In the genomic region with DNA sequence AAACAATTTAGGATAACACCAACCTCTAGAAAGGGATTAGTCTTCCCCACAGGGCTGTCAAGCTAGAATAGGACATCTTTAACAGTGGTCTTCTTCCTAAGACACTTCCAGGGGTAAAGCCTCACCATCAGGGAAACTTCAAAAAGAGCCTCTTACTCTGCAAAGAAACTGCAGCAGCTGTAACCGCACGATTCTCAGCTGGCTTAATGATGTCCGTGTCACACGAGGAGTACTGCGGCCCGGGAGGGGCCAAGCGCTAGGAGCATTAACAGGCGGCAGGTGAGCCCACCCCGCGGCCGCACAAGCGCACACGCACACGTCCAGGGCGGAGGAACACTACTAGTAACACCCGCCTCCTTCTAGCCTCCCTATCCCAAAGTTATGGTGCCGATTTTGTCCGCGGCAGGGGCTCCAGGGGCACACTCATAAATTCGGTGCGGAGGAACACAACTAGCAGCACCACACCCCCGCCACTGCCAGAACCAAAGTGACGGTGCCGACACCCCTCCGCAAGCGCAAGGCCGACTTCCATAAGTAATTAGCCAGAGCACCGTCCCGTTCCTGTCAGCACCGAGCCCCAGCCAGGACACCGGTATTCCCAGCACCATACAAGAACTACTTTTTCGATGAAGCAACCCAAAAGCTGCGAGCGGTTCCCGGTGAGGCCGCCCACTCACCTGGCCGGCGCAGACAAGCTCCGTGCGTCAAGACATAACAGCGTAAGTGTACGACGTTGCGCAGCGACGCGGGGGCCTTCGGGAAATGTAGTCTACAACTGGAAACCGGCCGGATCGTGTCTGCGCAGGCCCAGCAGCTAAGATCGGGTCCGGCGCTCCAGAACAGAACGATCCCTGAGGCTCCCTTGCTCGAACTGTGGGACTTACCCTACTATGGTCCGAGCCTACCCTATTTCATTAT, we compare ENCODE assay signal across 8 cellular contexts. TPM values are rescaled to one million over a fixed set of nuclear protein-coding genes. Genes with fewer than 3 reads are reported as not detected.
DNase-seq lines count a peak whose midpoint lies in the region; ATAC-seq, FAIRE-seq and TF ChIP-seq lines count a peak whose summit lies in the region.

Gene ZNF540 (plus strand): TSS at position 813 of the 918 bp plus-strand sequence. CDS start 3,572 bp downstream, outside the sequence.
Gene ZNF571 (minus strand): TSS at position 729 of the 918 bp plus-strand sequence. CDS start 8,116 bp downstream, outside the sequence.

- intact Hi-C loops in vagina (cut with DNase I), result no loop called here

- H3K27me3 ChIP-seq in vagina, result no peaks in the 10 kb centered on the region

- ATAC-seq in HG02852 (IDR thresholded peaks at IDR 0.05; ENCODE audit: unreplicated experiment), result peak; percentile 95

- FAIRE-seq in GM12891 (lab: Jason Lieb, UNC), result peak; percentile 90

- DNase-seq in GM12891 (ENCODE audit: insufficient read length, low spot score), result peak; percentile 64
- DNase-seq in NCI-H1694 (lab: John Stamatoyannopoulos, UW), result peak; percentile 79
- peak; percentile 85 for DNase-seq in T-helper 9 cell
- DNase-seq in astrocyte of the hippocampus (ENCODE audit: low read depth, low spot score), result peak; percentile 97
- DNase-seq in hepatic stellate cell (ENCODE audit: low spot score), result peak; percentile 88
- DNase-seq in putamen (ENCODE audit: low spot score), result peak; percentile 95
- peak in 1 of 2 donors; percentile 95 for DNase-seq in vagina (ENCODE audit: extremely low spot score in 2 of 2)

- peak within 1 kb of the TSS; percentile 87 for H3K27ac ChIP-seq in vagina

- TF ChIP-seq POLR2A in GM12891 (IDR thresholded peaks at IDR 0.05; ENCODE audit: low read depth, low read length) (peak; percentile 63), vagina (IDR thresholded peaks at IDR 0.05) (peak in 1 of 2 donors; percentile 38)

- H3K36me3 ChIP-seq in vagina, result peaks cover 0 to 19% of the 10 kb centered on the region in 2 donors

- peaks cover 6% of the 10 kb centered on the region for H3K9me3 ChIP-seq in vagina

- H3K4me1 ChIP-seq in vagina, result peaks cover 26% of the 10 kb centered on the region

- no peak for TF ChIP-seq CTCF in vagina (IDR thresholded peaks at IDR 0.05)

- H3K4me3 ChIP-seq in vagina, result peak within 1 kb of the TSS; percentile 89 to 96

TF ChIP-seq in GM12891, 5 proteins besides CTCF, POLR2A, EP300 and RAD21:
- TF ChIP-seq SPI1 (IDR thresholded peaks at IDR 0.05; ENCODE audit: low read depth, low read length), result no peak
- no peak for TF ChIP-seq PAX5 (IDR thresholded peaks at IDR 0.05; ENCODE audit: insufficient read depth, low read length, severe bottlenecking)
- peak; percentile 39; the same call in 1 of the 2 replicates for TF ChIP-seq POU2F2 (IDR thresholded peaks at IDR 0.05; ENCODE audit: low read depth, low read length)
- no peak for TF ChIP-seq TAF1 (IDR thresholded peaks at IDR 0.05; ENCODE audit: low read depth, low read length)
- TF ChIP-seq POLR2AphosphoS5 (IDR thresholded peaks at IDR 0.05; ENCODE audit: low read depth, low read length), result peak; percentile 21; the same call in 1 of the 2 replicates
TF ChIP-seq in GM12891: peak in this region for 2.

RNA-seq across cellular contexts. Expression of gene ZNF540, which starts in this region (rescaled TPM):
- 0.63 TPM for polyA plus RNA-seq in GM12891 (2012; ENCODE audit: low read depth, missing spikeins)
- total RNA-seq in vagina, result 6.4 TPM

RNA-seq across cellular contexts. Expression of gene ZNF571, which starts in this region (rescaled TPM):
- 1.2 TPM for polyA plus RNA-seq in GM12891 (2012; ENCODE audit: low read depth, missing spikeins)
- total RNA-seq in vagina, result 2.9 TPM
